2 cellular contexts compared by ENCODE assay signal in genomic region chr1:94279462-94279861, GRCh38.
TF ChIP-seq lines count a peak whose summit lies in the region.

No MANE protein-coding gene starts in this region.

TF ChIP-seq in HepG2, 621 proteins besides CTCF, POLR2A, EP300 and RAD21:
- TF ChIP-seq ZNF709 (CRISPR knock-in tag; IDR thresholded peaks at IDR 0.05) (peak; percentile 85; the same call in 1 of the 2 replicates), ZNF282 (IDR thresholded peaks at IDR 0.05; ENCODE audit: partially characterized antibody) (no peak)

TF ChIP-seq in IMR-90, 13 proteins besides CTCF, POLR2A, EP300 and RAD21:
- TF ChIP-seq CEBPB (IDR thresholded peaks at IDR 0.05; ENCODE audit: low read depth, low read length) (no peak), SMC3 (IDR thresholded peaks at IDR 0.05; ENCODE audit: low read depth, low read length) (no peak), CHD1 (IDR thresholded peaks at IDR 0.05; ENCODE audit: low read depth, low read length) (no peak), MAZ (IDR thresholded peaks at IDR 0.05; ENCODE audit: borderline replicate concordance, low read depth, low read length) (no peak), RFX5 (IDR thresholded peaks at IDR 0.05; ENCODE audit: low read depth, low read length) (no peak), ELK1 (IDR thresholded peaks at IDR 0.05; ENCODE audit: borderline replicate concordance, low read depth, low read length) (no peak), MAFK (IDR thresholded peaks at IDR 0.05; ENCODE audit: low read depth, low read length) (no peak), FOS (IDR thresholded peaks at IDR 0.05; ENCODE audit: low read depth, low read length) (no peak), NFE2L2 (IDR thresholded peaks at IDR 0.05; ENCODE audit: low read depth, low read length) (no peak), BHLHE40 (IDR thresholded peaks at IDR 0.05; ENCODE audit: low read depth, low read length) (no peak), USF2 (IDR thresholded peaks at IDR 0.05; ENCODE audit: low read depth, low read length) (no peak), RCOR1 (IDR thresholded peaks at IDR 0.05; ENCODE audit: insufficient replicate concordance, low read length) (no peak), MXI1 (IDR thresholded peaks at IDR 0.05; ENCODE audit: borderline replicate concordance, low read depth, low read length) (no peak)
TF ChIP-seq in IMR-90: peak in this region for 0.
